ENCODE assay signal across 13 cellular contexts in the genomic region with DNA sequence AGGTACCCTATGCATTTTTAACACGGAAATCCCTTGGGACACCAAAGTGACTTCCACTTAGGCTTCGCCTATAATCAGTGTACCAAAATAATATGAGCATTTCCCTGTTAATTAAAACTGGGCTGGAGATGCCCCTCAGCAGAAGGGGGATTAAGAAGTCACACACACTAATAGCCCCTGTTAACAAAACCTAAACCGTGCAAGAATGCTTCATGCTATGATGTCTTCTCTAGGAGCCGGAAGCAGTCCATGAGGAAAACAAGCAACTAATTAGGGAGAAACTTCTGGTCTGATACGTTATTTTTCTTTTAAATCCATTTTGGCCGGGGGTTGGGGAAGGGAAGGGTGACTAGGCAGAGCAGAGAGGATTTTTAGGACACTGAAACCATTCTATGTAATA.
DNase-seq lines count a peak whose midpoint lies in the region; TF ChIP-seq lines count a peak whose summit lies in the region.
"Had no signal": no experiment of that assay in that cellular context is flagged by ENCODE, and none has a peak within 500 bp of the region (broad histone marks: within the 10 kb centered on the region; RNA-seq: fewer than 3 reads in every experiment).

No MANE protein-coding gene starts in this region.

- TF ChIP-seq CTCF in endothelial cell (IDR thresholded peaks at IDR 0.05; ENCODE audit: unreplicated experiment) (no peak), progenitor cell of endocrine pancreas (IDR thresholded peaks at IDR 0.05; ENCODE audit: unreplicated experiment) (no peak)

- peaks cover 6% of the 10 kb centered on the region for H3K4me1 ChIP-seq in ACC112 (ENCODE audit: control insufficient read depth, insufficient read depth, low read length, unreplicated experiment)
- H3K4me1 ChIP-seq: tibial artery had no signal

- no peaks in the 10 kb centered on the region for H3K27me3 ChIP-seq in ACC112 (ENCODE audit: insufficient read depth, low read length)
- H3K27me3 ChIP-seq: tibial artery had no signal

- no peak overlapping the region for H3K27ac ChIP-seq in ACC112 (ENCODE audit: low read depth, low read length)

- no peak overlapping the region; the same call in 1 of the 2 replicates for H3K4me3 ChIP-seq in ACC112 (ENCODE audit: low read depth, low read length)

- peak; percentile 32 for DNase-seq in NCI-H2171 treated with DMSO at 0.1 percent for 48 hours (lab: John Stamatoyannopoulos, UW)
- DNase-seq in endothelial cell (ENCODE audit: low spot score), result no peak
- no peak for DNase-seq in progenitor cell of endocrine pancreas (ENCODE audit: low spot score, unreplicated experiment)
- DNase-seq in stimulated activated CD4-positive, alpha-beta T cell treated with anti-CD3 and anti-CD28 coated beads, Interleukin-2, amount 100 ng/mL, for 48 hours, result no peak
- DNase-seq in amniotic stem cell (lab: John Stamatoyannopoulos, UW), result no peak
- DNase-seq in NCI-H1930 (lab: John Stamatoyannopoulos, UW), result no peak
- no peak for DNase-seq in AG20443 (ENCODE audit: low spot score)
- DNase-seq: activated CD4-positive, alpha-beta T cell treated with anti-CD3 and anti-CD28 coated beads for 36 hours; NCI-H187; NCI-H774; stimulated activated CD4-positive, alpha-beta T cell treated with anti-CD3 and anti-CD28 coated beads, Interleukin-4, amount 100 ng/mL, for 1 hour; tibial artery had no signal

- H3K79me2 ChIP-seq in ACC112 (ENCODE audit: control insufficient read depth, insufficient read depth, low read length, unreplicated experiment), result no peaks in the 10 kb centered on the region

- peak overlapping the region; percentile 86 for H2AFZ ChIP-seq in ACC112 (ENCODE audit: low read length, unreplicated experiment)

- no peaks in the 10 kb centered on the region for H3K36me3 ChIP-seq in ACC112 (ENCODE audit: insufficient read depth, low read length)
- H3K36me3 ChIP-seq: tibial artery had no signal

- H3K36me3 Mint-ChIP-seq in endothelial cell (ENCODE audit: low read depth, unreplicated experiment) (peaks cover 2% of the 10 kb centered on the region), progenitor cell of endocrine pancreas (ENCODE audit: insufficient read depth) (no peaks in the 10 kb centered on the region)

- H3K27ac Mint-ChIP-seq in endothelial cell (ENCODE audit: unreplicated experiment) (peak overlapping the region; percentile 99), progenitor cell of endocrine pancreas (no peak overlapping the region)
- H3K27ac Mint-ChIP-seq: activated CD4-positive, alpha-beta T cell treated with anti-CD3 and anti-CD28 coated beads for 36 hours had no signal

- peak overlapping the region; percentile 29 for H3K4me3 Mint-ChIP-seq in endothelial cell (ENCODE audit: unreplicated experiment)
- peak overlapping the region; percentile 32 for H3K4me3 Mint-ChIP-seq in progenitor cell of endocrine pancreas (ENCODE audit: low read depth)
- H3K4me3 Mint-ChIP-seq: activated CD4-positive, alpha-beta T cell treated with anti-CD3 and anti-CD28 coated beads for 36 hours had no signal

- H3K4me1 Mint-ChIP-seq in endothelial cell (ENCODE audit: unreplicated experiment) (peaks cover 48% of the 10 kb centered on the region), progenitor cell of endocrine pancreas (ENCODE audit: low read depth) (peaks cover 14% of the 10 kb centered on the region)

- H3K9me3 Mint-ChIP-seq in endothelial cell (ENCODE audit: unreplicated experiment) (no peaks in the 10 kb centered on the region), progenitor cell of endocrine pancreas (ENCODE audit: low read depth) (no peaks in the 10 kb centered on the region)

- H3K27me3 Mint-ChIP-seq in endothelial cell (ENCODE audit: unreplicated experiment), result peaks cover 4% of the 10 kb centered on the region
- peaks cover 2% of the 10 kb centered on the region for H3K27me3 Mint-ChIP-seq in progenitor cell of endocrine pancreas
